Comparison of ENCODE assay signal across 8 cellular contexts in genomic region chr11:18526130-18526520, GRCh38. TPM values are rescaled to one million over a fixed set of nuclear protein-coding genes. Genes with fewer than 3 reads are reported as not detected.
DNase-seq lines count a peak whose midpoint lies in the region; ATAC-seq, FAIRE-seq and TF ChIP-seq lines count a peak whose summit lies in the region.

No MANE protein-coding gene starts in this region.

- H2AFZ ChIP-seq in astrocyte (ENCODE audit: low read depth, low read length), result peak overlapping the region; percentile 90

- H3K4me3 Mint-ChIP-seq in activated naive CD4-positive, alpha-beta T cell treated with anti-CD3 and anti-CD28 coated beads for 36 hours, result peak overlapping the region; percentile 100
- peak overlapping the region; percentile 99 for H3K4me3 Mint-ChIP-seq in astrocyte (ENCODE audit: unreplicated experiment)
- peak overlapping the region; percentile 100 for H3K4me3 Mint-ChIP-seq in type B pancreatic cell

- H3K4me3 ChIP-seq in astrocyte (ENCODE audit: insufficient read depth, low read depth, low read length), result peak overlapping the region; percentile 98
- peak overlapping the region; percentile 86 to 94 (median 91) for H3K4me3 ChIP-seq in right lobe of liver

- H3K27me3 Mint-ChIP-seq in activated naive CD4-positive, alpha-beta T cell treated with anti-CD3 and anti-CD28 coated beads for 36 hours (ENCODE audit: low read depth), result no peaks in the 10 kb centered on the region
- H3K27me3 Mint-ChIP-seq in astrocyte (ENCODE audit: low read depth, unreplicated experiment) (no peaks in the 10 kb centered on the region), type B pancreatic cell (no peaks in the 10 kb centered on the region)

- WGBS in right lobe of liver (ENCODE audit: insufficient coverage, low coverage, low lambda C conversion rate, missing lambda C conversion rate), result 0% methylated on average over 8 of the region's 8 CpGs

- H3K27ac ChIP-seq in astrocyte (ENCODE audit: low read depth, low read length) (peak overlapping the region; percentile 98), right lobe of liver (peak overlapping the region; percentile 92 to 96 (median 95))

- peak overlapping the region; percentile 94 for H3K4me2 ChIP-seq in astrocyte (ENCODE audit: low read length)

- no peak for ATAC-seq in right lobe of liver

- H3K27me3 ChIP-seq in astrocyte (ENCODE audit: insufficient read depth, low read length) (no peaks in the 10 kb centered on the region), right lobe of liver (no peaks in the 10 kb centered on the region)

- TF ChIP-seq CTCF in astrocyte (IDR thresholded peaks at IDR 0.05; ENCODE audit: insufficient read depth, low read depth, low read length) (no peak), right lobe of liver (IDR thresholded peaks at IDR 0.05) (no peak), type B pancreatic cell (conservative IDR thresholded peaks at IDR 0.05) (no peak)

- peaks cover 42% of the 10 kb centered on the region for H3K4me1 Mint-ChIP-seq in activated naive CD4-positive, alpha-beta T cell treated with anti-CD3 and anti-CD28 coated beads for 36 hours (ENCODE audit: low read depth)
- H3K4me1 Mint-ChIP-seq in astrocyte (ENCODE audit: low read depth, unreplicated experiment), result no peaks in the 10 kb centered on the region
- H3K4me1 Mint-ChIP-seq in type B pancreatic cell (ENCODE audit: unreplicated experiment), result peaks cover 20% of the 10 kb centered on the region

- H3K9me3 ChIP-seq in astrocyte (ENCODE audit: insufficient read depth, low read depth, low read length), result no peaks in the 10 kb centered on the region
- H3K9me3 ChIP-seq in right lobe of liver, result no peaks in the 10 kb centered on the region

- H3K9me3 Mint-ChIP-seq in activated naive CD4-positive, alpha-beta T cell treated with anti-CD3 and anti-CD28 coated beads for 36 hours, result no peaks in the 10 kb centered on the region
- H3K9me3 Mint-ChIP-seq in astrocyte (ENCODE audit: unreplicated experiment) (no peaks in the 10 kb centered on the region), type B pancreatic cell (no peaks in the 10 kb centered on the region)

- peaks cover 2% of the 10 kb centered on the region for H3K36me3 ChIP-seq in astrocyte (ENCODE audit: insufficient read depth, low read length)
- H3K36me3 ChIP-seq in right lobe of liver, result no peaks in the 10 kb centered on the region

- FAIRE-seq in astrocyte (lab: Jason Lieb, UNC), result no peak

- peaks cover 63% of the 10 kb centered on the region for H3K79me2 ChIP-seq in astrocyte (ENCODE audit: insufficient read depth, low read length)

- intact Hi-C loops in activated naive CD4-positive, alpha-beta T cell treated with anti-CD3 and anti-CD28 coated beads for 36 hours (cut with micrococcal nuclease), result loop anchor here (1.0 to 5.0 kb wide), 9 partner anchors 57 to 513 kb away; partner anchors contain the start of genes GTF2H1, HPS5, SAAL1 and SERGEF
- intact Hi-C loops in right lobe of liver (cut with DNase I), result no loop called here

- TF ChIP-seq POLR2A in right lobe of liver (IDR thresholded peaks at IDR 0.05), result no peak

- H4K20me1 ChIP-seq in astrocyte (ENCODE audit: insufficient read depth, low read length), result peaks cover 8% of the 10 kb centered on the region

- no peak for DNase-seq in activated naive CD4-positive, alpha-beta T cell treated with anti-CD3 and anti-CD28 coated beads for 36 hours
- DNase-seq in activated naive CD4-positive, alpha-beta T cell (lab: John Stamatoyannopoulos, UW), result no peak
- DNase-seq in astrocyte (ENCODE audit: low read depth) (peak; percentile 3), right lobe of liver (no peak), type B pancreatic cell (ENCODE audit: extremely low spot score, unreplicated experiment) (no peak), CD1c-positive myeloid dendritic cell (ENCODE audit: extremely low spot score) (no peak), HK-2 (ENCODE audit: unreplicated experiment) (no peak), RPMI8226 (no peak)

- H3K36me3 Mint-ChIP-seq in activated naive CD4-positive, alpha-beta T cell treated with anti-CD3 and anti-CD28 coated beads for 36 hours (ENCODE audit: low read depth), result peaks cover 8% of the 10 kb centered on the region
- H3K36me3 Mint-ChIP-seq in astrocyte (ENCODE audit: low read depth, unreplicated experiment) (peaks cover 2% of the 10 kb centered on the region), type B pancreatic cell (peaks cover 7% of the 10 kb centered on the region)

- peak overlapping the region; percentile 98 for H3K9ac ChIP-seq in astrocyte (ENCODE audit: low read length)

- H3K27ac Mint-ChIP-seq in activated naive CD4-positive, alpha-beta T cell treated with anti-CD3 and anti-CD28 coated beads for 36 hours, result peak overlapping the region; percentile 100
- H3K27ac Mint-ChIP-seq in astrocyte (ENCODE audit: unreplicated experiment) (peak overlapping the region; percentile 99), type B pancreatic cell (peak overlapping the region; percentile 100)

- H3K4me1 ChIP-seq in astrocyte (ENCODE audit: insufficient read depth, low read length), result peaks cover 14% of the 10 kb centered on the region
- peaks cover 0 to 25% (median 9%) of the 10 kb centered on the region in 4 donors for H3K4me1 ChIP-seq in right lobe of liver

- CTCF ChIA-PET in activated naive CD4-positive, alpha-beta T cell treated with anti-CD3 and anti-CD28 coated beads for 36 hours (lab: Charles Lee), result interaction anchor here (0.5 to 1.4 kb wide), 8 partner anchors 14 to 282 kb away, joined by 3 to 11 read pairs (median 4); partner anchors contain the start of gene SPTY2D1

RNA-seq across cellular contexts. Expression of gene TSG101, which starts 0.6 kb away (rescaled TPM):
- 10 to 100 TPM; 33.2 to 40.5 TPM for total RNA-seq in activated naive CD4-positive, alpha-beta T cell treated with anti-CD3 and anti-CD28 coated beads for 36 hours
- total RNA-seq in astrocyte, result 53.1 and 58.5 TPM in 2 replicates
- total RNA-seq in right lobe of liver, result 10 to 100 TPM; 15.8 to 68.0 (median 25.7) TPM
- total RNA-seq in type B pancreatic cell (ENCODE audit: low replicate concordance), result 54.4 and 60.6 TPM in 2 replicates
